In the genomic region with DNA sequence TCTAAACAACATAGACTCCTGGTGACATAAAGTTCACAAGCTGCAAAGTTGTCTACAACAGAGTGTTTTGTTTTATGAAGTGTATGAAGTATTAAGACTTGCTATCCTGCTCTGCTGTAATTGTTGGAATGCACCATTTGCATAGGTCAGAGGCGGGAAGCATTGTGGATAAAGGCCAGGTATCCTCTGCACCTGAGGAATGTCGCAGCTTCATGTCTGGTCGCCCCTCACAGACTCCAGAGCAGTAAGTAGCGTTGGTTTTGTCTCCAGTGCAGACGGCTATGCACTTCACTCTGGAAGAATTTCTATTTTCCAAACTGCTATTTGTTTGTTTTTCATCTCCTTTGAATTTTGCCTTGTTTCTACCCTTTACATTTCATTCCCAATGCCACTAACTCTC, we compare ENCODE assay signal across 14 cellular contexts.
A peak's percentile ranks its signal among the peaks of the same experiment; 100 is the strongest.
DNase-seq lines count a peak whose midpoint lies in the region; ATAC-seq and TF ChIP-seq lines count a peak whose summit lies in the region.
"Had no signal": no experiment of that assay in that cellular context is flagged by ENCODE, and none has a peak within 500 bp of the region (broad histone marks: within the 10 kb centered on the region; RNA-seq: fewer than 3 reads in every experiment).

No MANE protein-coding gene starts in this region.

- H3K4me3 ChIP-seq in endodermal cell (ENCODE audit: low read length): no peak overlapping the region
- H3K4me3 ChIP-seq: BLaER1 treated with 17β-estradiol and CSF1 and Interleukin-3, amounts not matched to agents 10 nM and 100 nM; GM12878; HAP-1 had no signal

- H3K36me3 ChIP-seq in endodermal cell (ENCODE audit: control insufficient read depth, insufficient read depth, low read length): no peaks in the 10 kb centered on the region
- H3K36me3 ChIP-seq: BLaER1 treated with 17β-estradiol and CSF1 and Interleukin-3, amounts not matched to agents 10 nM and 100 nM; HAP-1 had no signal

- H3K36me3 Mint-ChIP-seq in endodermal cell (ENCODE audit: low read depth): no peaks in the 10 kb centered on the region
- H3K36me3 Mint-ChIP-seq: CD8-positive, alpha-beta T cell had no signal

- no peaks in the 10 kb centered on the region for H3K9me3 Mint-ChIP-seq in endodermal cell
- H3K9me3 Mint-ChIP-seq: CD8-positive, alpha-beta T cell had no signal

- peaks cover 25% of the 10 kb centered on the region for H3K4me1 Mint-ChIP-seq in endodermal cell
- H3K4me1 Mint-ChIP-seq: B cell had no signal

- H3K4me3 Mint-ChIP-seq in endodermal cell: no peak overlapping the region
- H3K4me3 Mint-ChIP-seq: B cell; CD8-positive, alpha-beta T cell had no signal

- peaks cover 4% of the 10 kb centered on the region for H3K4me1 ChIP-seq in endodermal cell (ENCODE audit: control insufficient read depth, insufficient read depth, low read length)
- H3K4me1 ChIP-seq: BLaER1 treated with 17β-estradiol and CSF1 and Interleukin-3, amounts not matched to agents 10 nM and 100 nM; HAP-1 had no signal

- no peaks in the 10 kb centered on the region for H3K27me3 ChIP-seq in endodermal cell (ENCODE audit: control insufficient read depth, insufficient read depth, low read length, poor library complexity, severe bottlenecking)
- H3K27me3 ChIP-seq: BLaER1 treated with 17β-estradiol and CSF1 and Interleukin-3, amounts not matched to agents 10 nM and 100 nM had no signal

- H3K9ac ChIP-seq in endodermal cell (ENCODE audit: extremely low read depth, low read length, poor library complexity, severe bottlenecking): no peak overlapping the region
- H3K9ac ChIP-seq: BLaER1 treated with 17β-estradiol and CSF1 and Interleukin-3, amounts not matched to agents 10 nM and 100 nM had no signal

- ATAC-seq in HG03135 (IDR thresholded peaks at IDR 0.05; ENCODE audit: unreplicated experiment): no peak
- no peak for ATAC-seq in GM21360 (IDR thresholded peaks at IDR 0.05; ENCODE audit: unreplicated experiment)
- ATAC-seq: CD8-positive, alpha-beta T cell; GM12878 had no signal

- in situ Hi-C loops in SK-MEL-5 (cut with HindIII; ENCODE audit: low pct_unique_long_range_greater_than_20kb, low sequenced_read_pairs): no loop called here

- no peak overlapping the region for H3K27ac ChIP-seq in endodermal cell (ENCODE audit: low read depth, low read length)
- H3K27ac ChIP-seq: BLaER1 treated with 17β-estradiol and CSF1 and Interleukin-3, amounts not matched to agents 10 nM and 100 nM had no signal

- TF ChIP-seq CTCF in endodermal cell (conservative IDR thresholded peaks at IDR 0.05): no peak

- H3K9me3 ChIP-seq in endodermal cell (ENCODE audit: control insufficient read depth, low read length): no peaks in the 10 kb centered on the region
- H3K9me3 ChIP-seq: BLaER1 treated with 17β-estradiol and CSF1 and Interleukin-3, amounts not matched to agents 10 nM and 100 nM; HAP-1 had no signal

- WGBS in endodermal cell (ENCODE audit: insufficient coverage in 1 of 2, insufficient read length in 1 of 2), 2 experiments: 86 to 87% methylated on average over 5 of the region's 5 CpGs

- peak overlapping the region; percentile 9 for H3K27ac Mint-ChIP-seq in endodermal cell
- H3K27ac Mint-ChIP-seq: B cell; CD8-positive, alpha-beta T cell had no signal

- DNase-seq in SK-MEL-5 (ENCODE audit: low read depth, low spot score) (peak; percentile 12), endodermal cell (peak; percentile 75), kidney tubule cell (ENCODE audit: low spot score) (peak; percentile 1), posterior vena cava (ENCODE audit: low spot score) (no peak), NCI-H82 treated with DMSO at 0.1 percent for 48 hours (lab: John Stamatoyannopoulos, UW; ENCODE audit: unreplicated experiment) (no peak)
- DNase-seq: Calu3; CD8-positive, alpha-beta T cell; DMS79 treated with DMSO at 0.1 percent for 48 hours had no signal

- no peaks in the 10 kb centered on the region for H3K27me3 Mint-ChIP-seq in endodermal cell (ENCODE audit: insufficient read depth)
- H3K27me3 Mint-ChIP-seq: B cell had no signal

- intact Hi-C loops in posterior vena cava (cut with DNase I): no loop called here

Comparison
In these comparisons a context has a peak if more than half of its experiments do, and no peak if none do; other contexts are left out.
1. DNase-seq: peak in SK-MEL-5 (single experiment), endodermal cell (single experiment) and kidney tubule cell (single experiment); none in posterior vena cava (single experiment) and NCI-H82 treated with DMSO at 0.1 percent for 48 hours (single experiment).